In genomic region chr14:22484638-22485037, GRCh38 we compare ENCODE assay signal across 13 cellular contexts.
A peak's percentile ranks its signal among the peaks of the same experiment; 100 is the strongest.
DNase-seq lines count a peak whose midpoint lies in the region; ATAC-seq and TF ChIP-seq lines count a peak whose summit lies in the region.
"Had no signal": no experiment of that assay in that cellular context is flagged by ENCODE, and none has a peak within 500 bp of the region (broad histone marks: within the 10 kb centered on the region; RNA-seq: fewer than 3 reads in every experiment).

No MANE protein-coding gene starts in this region.

- ATAC-seq in GM21515 (IDR thresholded peaks at IDR 0.05; ENCODE audit: unreplicated experiment), result no peak

- DNase-seq in A673 (ENCODE audit: low spot score) (peak; percentile 58), GM03348 (ENCODE audit: low spot score) (peak; percentile 44), right atrium auricular region (ENCODE audit: low spot score) (no peak), HK-2 (ENCODE audit: unreplicated experiment) (no peak), NCI-H2107 treated with DMSO at 0.1 percent for 48 hours (lab: John Stamatoyannopoulos, UW; ENCODE audit: unreplicated experiment) (no peak), superior temporal gyrus (ENCODE audit: extremely low spot score) (no peak)
- DNase-seq in activated naive CD8-positive, alpha-beta T cell treated with anti-CD3 and anti-CD28 coated beads for 36 hours, result no peak
- DNase-seq: kidney, NCI-H1105 treated with DMSO at 0.1 percent for 48 hours, NCI-H526 had no signal

- TF ChIP-seq CTCF in A673 (conservative IDR thresholded peaks at IDR 0.05; ENCODE audit: low read depth, low read length), result no peak
- TF ChIP-seq CTCF in right atrium auricular region (IDR thresholded peaks at IDR 0.05), result no peak

- H3K36me3 Mint-ChIP-seq in activated naive CD8-positive, alpha-beta T cell treated with anti-CD3 and anti-CD28 coated beads for 36 hours, result peaks cover 20% of the 10 kb centered on the region
- H3K36me3 Mint-ChIP-seq: neural progenitor cell had no signal

- CTCF ChIA-PET in A673 (lab: Charles Lee), result no interaction called here

- no peaks in the 10 kb centered on the region for H3K27me3 Mint-ChIP-seq in activated naive CD8-positive, alpha-beta T cell treated with anti-CD3 and anti-CD28 coated beads for 36 hours

- H3K9me3 Mint-ChIP-seq in activated naive CD8-positive, alpha-beta T cell treated with anti-CD3 and anti-CD28 coated beads for 36 hours, result no peaks in the 10 kb centered on the region
- H3K9me3 Mint-ChIP-seq: neural progenitor cell had no signal

- H3K9me3 ChIP-seq in A673 (ENCODE audit: low read depth, low read length, poor library complexity, severe bottlenecking) (no peaks in the 10 kb centered on the region), right atrium auricular region (no peaks in the 10 kb centered on the region)

- POLR2A ChIA-PET in A673 (lab: Charles Lee; ENCODE audit: low non-redundant PET), result interaction anchor here (0.6 kb wide), 1 partner anchor 67 kb away, joined by 3 read pairs; no protein-coding TSS in a partner anchor

- no TSS peak for BruUV-seq in A673 (replicated peaks; lab: Mats Ljungman, UMichigan)

- H3K4me3 ChIP-seq in A673 (ENCODE audit: low read depth, low read length, poor library complexity, severe bottlenecking) (no peak overlapping the region), right atrium auricular region (no peak overlapping the region)
- H3K4me3 ChIP-seq: neural progenitor cell had no signal

- no peaks in the 10 kb centered on the region for H3K4me1 Mint-ChIP-seq in activated naive CD8-positive, alpha-beta T cell treated with anti-CD3 and anti-CD28 coated beads for 36 hours

- H3K27me3 ChIP-seq in A673 (replicated peaks; ENCODE audit: insufficient read depth, low read depth, low read length, poor library complexity), result no peaks in the 10 kb centered on the region
- H3K27me3 ChIP-seq in right atrium auricular region, result no peaks in the 10 kb centered on the region
- H3K27me3 ChIP-seq: neural progenitor cell had no signal

- H3K27ac ChIP-seq in A673 (ENCODE audit: low read depth, low read length, poor library complexity, severe bottlenecking), result peak overlapping the region; percentile 79
- peak overlapping the region; percentile 75 to 85 for H3K27ac ChIP-seq in right atrium auricular region
- H3K27ac ChIP-seq: C4-2B, neural progenitor cell had no signal

- H3K4me3 Mint-ChIP-seq in activated naive CD8-positive, alpha-beta T cell treated with anti-CD3 and anti-CD28 coated beads for 36 hours, result peak overlapping the region; percentile 77
- H3K4me3 Mint-ChIP-seq: neural progenitor cell had no signal

- no peaks in the 10 kb centered on the region for H3K36me3 ChIP-seq in A673 (ENCODE audit: insufficient read depth, low read length, poor library complexity, severe bottlenecking)
- H3K36me3 ChIP-seq in right atrium auricular region, result no peaks in the 10 kb centered on the region
- H3K36me3 ChIP-seq: neural progenitor cell had no signal

- peaks cover 100% of the 10 kb centered on the region for H3K4me1 ChIP-seq in A673 (ENCODE audit: insufficient read depth, low read length, poor library complexity, severe bottlenecking)
- H3K4me1 ChIP-seq in right atrium auricular region, result peaks cover 0 to 90% of the 10 kb centered on the region in 2 donors

- intact Hi-C loops in A673 (cut with micrococcal nuclease; ENCODE audit: unreplicated experiment), result loop anchor here (2.0 to 5.0 kb wide), 2 partner anchors 33 to 66 kb away; no protein-coding TSS in a partner anchor

- peak overlapping the region; percentile 91 for H3K27ac Mint-ChIP-seq in activated naive CD8-positive, alpha-beta T cell treated with anti-CD3 and anti-CD28 coated beads for 36 hours

Comparison
In these comparisons a context has a peak if more than half of its experiments do, and no peak if none do; other contexts are left out.
1. DNase-seq: peak in A673 (single experiment) and GM03348 (single experiment); none in activated naive CD8-positive, alpha-beta T cell treated with anti-CD3 and anti-CD28 coated beads for 36 hours (single experiment), right atrium auricular region (single experiment), HK-2 (single experiment), NCI-H2107 treated with DMSO at 0.1 percent for 48 hours (single experiment) and superior temporal gyrus (single experiment).